28 cellular contexts compared by ENCODE assay signal in genomic region chr9:68627104-68627503, GRCh38.
"Had no signal": no experiment of that assay in that cellular context is flagged by ENCODE, and none has a peak within 500 bp of the region (broad histone marks: within the 10 kb centered on the region; RNA-seq: fewer than 3 reads in every experiment).

No MANE protein-coding gene starts in this region.

- H3K27ac Mint-ChIP-seq: dendritic cell treated with granulocyte-macrophage colony-stimulating factor and Interleukin-4, amounts not matched to agents 40 ng/mL and 50 ng/mL, for 4 days; effector memory CD8-positive, alpha-beta T cell; endodermal cell had no signal

- H3K27me3 Mint-ChIP-seq: dendritic cell treated with granulocyte-macrophage colony-stimulating factor and Interleukin-4, amounts not matched to agents 40 ng/mL and 50 ng/mL, for 4 days had no signal

- H3K27ac ChIP-seq: colonic mucosa, coronary artery, dorsolateral prefrontal cortex, epithelial cell of prostate, esophagus muscularis mucosa, esophagus squamous epithelium, foreskin keratinocyte, gastrocnemius medialis, gastroesophageal sphincter, heart left ventricle, heart right ventricle had no signal

- H3K9me3 Mint-ChIP-seq: dendritic cell treated with granulocyte-macrophage colony-stimulating factor and Interleukin-4, amounts not matched to agents 40 ng/mL and 50 ng/mL, for 4 days; effector memory CD8-positive, alpha-beta T cell; endodermal cell had no signal

- H3K4me1 ChIP-seq: colonic mucosa, esophagus muscularis mucosa, esophagus squamous epithelium, foreskin keratinocyte, gastrocnemius medialis, gastroesophageal sphincter had no signal

- H3K4me3 ChIP-seq: colonic mucosa, coronary artery, dorsolateral prefrontal cortex, esophagus muscularis mucosa, esophagus squamous epithelium, gastrocnemius medialis, gastroesophageal sphincter, heart left ventricle, heart right ventricle had no signal

- H3K36me3 ChIP-seq: colonic mucosa, esophagus muscularis mucosa, esophagus squamous epithelium, gastrocnemius medialis, gastroesophageal sphincter, heart left ventricle, heart right ventricle had no signal

- H3K4me1 Mint-ChIP-seq: endodermal cell had no signal

- ATAC-seq: effector memory CD8-positive, alpha-beta T cell; esophagus mucosa; foreskin keratinocyte; gastrocnemius medialis; gastroesophageal sphincter; heart left ventricle; heart right ventricle had no signal

- DNase-seq: colonic mucosa; cortex of kidney; dermis blood vessel endothelial cell; dorsolateral prefrontal cortex; effector CD4-positive, alpha-beta T cell; effector CD8-positive, alpha-beta T cell; effector memory CD4-positive, alpha-beta T cell; effector memory CD8-positive, alpha-beta T cell; endodermal cell; esophagus squamous epithelium; foreskin fibroblast; foreskin keratinocyte; foreskin melanocyte; gastrocnemius medialis; glutamatergic neuron; head of caudate nucleus; heart left ventricle; heart right ventricle had no signal

- H3K9me3 ChIP-seq: colonic mucosa, esophagus muscularis mucosa, esophagus squamous epithelium, gastrocnemius medialis, gastroesophageal sphincter, heart left ventricle, heart right ventricle had no signal

- FAIRE-seq: colon, endometrium, endothelial cell of umbilical vein, frontal cortex had no signal

- H3K27me3 ChIP-seq: colonic mucosa, esophagus muscularis mucosa, esophagus squamous epithelium, foreskin keratinocyte, gastrocnemius medialis, heart left ventricle, heart right ventricle had no signal

- H3K4me3 Mint-ChIP-seq: dendritic cell treated with granulocyte-macrophage colony-stimulating factor and Interleukin-4, amounts not matched to agents 40 ng/mL and 50 ng/mL, for 4 days; effector memory CD8-positive, alpha-beta T cell; endodermal cell had no signal
